In genomic region chr10:92822060-92822634, GRCh38 we compare ENCODE assay signal across 9 cellular contexts. TPM values are rescaled to one million over a fixed set of nuclear protein-coding genes. Genes with fewer than 3 reads are reported as not detected.
DNase-seq lines count a peak whose midpoint lies in the region; ATAC-seq and TF ChIP-seq lines count a peak whose summit lies in the region.
"Had no signal": no experiment of that assay in that cellular context is flagged by ENCODE, and none has a peak within 500 bp of the region (broad histone marks: within the 10 kb centered on the region; RNA-seq: fewer than 3 reads in every experiment).

No MANE protein-coding gene starts in this region.

- H3K36me3 ChIP-seq in stomach: no peaks in the 10 kb centered on the region

- peaks cover 0 to 15% (median 11%) of the 10 kb centered on the region in 4 donors for H3K4me1 ChIP-seq in stomach

- WGBS in stomach, 5 donors: 13 to 20% (median 15%) methylated on average over 6 of the region's 6 CpGs

- intact Hi-C loops in stomach (cut with DNase I; ENCODE audit: low total_unique reads): no loop called here

- DNase-seq in NOMO-1 treated with DMSO at 0.1 percent for 48 hours (lab: John Stamatoyannopoulos, UW; ENCODE audit: unreplicated experiment): peak; percentile 71
- no peak for DNase-seq in NOMO-1 treated with dmso at 0.1 percent for 144 hours (lab: John Stamatoyannopoulos, UW; ENCODE audit: unreplicated experiment)
- DNase-seq in SKM-1 treated with dmso at 0.1 percent for 144 hours (lab: John Stamatoyannopoulos, UW; ENCODE audit: unreplicated experiment): peak; percentile 17
- peak; percentile 49 for DNase-seq in glomerular visceral epithelial cell (ENCODE audit: extremely low spot score)
- DNase-seq in stomach: no peak
- no peak for DNase-seq in D341Med (ENCODE audit: low spot score)
- no peak for DNase-seq in hippocampal formation (lab: John Stamatoyannopoulos, UW)
- DNase-seq: 8988T had no signal

- H3K27ac ChIP-seq in stomach: peak overlapping the region in 4 of 5 donors; percentile 6 to 52 (median 40)

- TF ChIP-seq EP300 in stomach (IDR thresholded peaks at IDR 0.05): no peak

- TF ChIP-seq POLR2A in stomach (IDR thresholded peaks at IDR 0.05): no peak

- H3K27me3 ChIP-seq in stomach: no peaks in the 10 kb centered on the region

- no peak overlapping the region for H3K4me3 ChIP-seq in stomach

- no peak for ATAC-seq in GM21576 (IDR thresholded peaks at IDR 0.05; ENCODE audit: unreplicated experiment)

- H3K9me3 ChIP-seq in stomach: no peaks in the 10 kb centered on the region

- no peak for TF ChIP-seq CTCF in stomach (IDR thresholded peaks at IDR 0.05)

RNA-seq across cellular contexts. Expression of gene EXOC6, which starts 26.2 kb away (rescaled TPM):
- total RNA-seq in stomach: 10 to 100 TPM in 2 of 5 donors, 1 to 10 TPM in 3; 1.7 to 21.3 (median 8.9) TPM
- polyA plus RNA-seq in stomach: 1 to 10 TPM; 3.3 to 4.9 (median 4.2) TPM

Comparison
In these comparisons a context has a peak if more than half of its experiments do, and no peak if none do; other contexts are left out.
1. DNase-seq: peak in NOMO-1 treated with DMSO at 0.1 percent for 48 hours (single experiment), SKM-1 treated with dmso at 0.1 percent for 144 hours (single experiment) and glomerular visceral epithelial cell (single experiment); none in NOMO-1 treated with dmso at 0.1 percent for 144 hours (single experiment), stomach (single experiment), D341Med (single experiment) and hippocampal formation (0 of 2).